Comparison of ENCODE assay signal across 16 cellular contexts in the genomic region with DNA sequence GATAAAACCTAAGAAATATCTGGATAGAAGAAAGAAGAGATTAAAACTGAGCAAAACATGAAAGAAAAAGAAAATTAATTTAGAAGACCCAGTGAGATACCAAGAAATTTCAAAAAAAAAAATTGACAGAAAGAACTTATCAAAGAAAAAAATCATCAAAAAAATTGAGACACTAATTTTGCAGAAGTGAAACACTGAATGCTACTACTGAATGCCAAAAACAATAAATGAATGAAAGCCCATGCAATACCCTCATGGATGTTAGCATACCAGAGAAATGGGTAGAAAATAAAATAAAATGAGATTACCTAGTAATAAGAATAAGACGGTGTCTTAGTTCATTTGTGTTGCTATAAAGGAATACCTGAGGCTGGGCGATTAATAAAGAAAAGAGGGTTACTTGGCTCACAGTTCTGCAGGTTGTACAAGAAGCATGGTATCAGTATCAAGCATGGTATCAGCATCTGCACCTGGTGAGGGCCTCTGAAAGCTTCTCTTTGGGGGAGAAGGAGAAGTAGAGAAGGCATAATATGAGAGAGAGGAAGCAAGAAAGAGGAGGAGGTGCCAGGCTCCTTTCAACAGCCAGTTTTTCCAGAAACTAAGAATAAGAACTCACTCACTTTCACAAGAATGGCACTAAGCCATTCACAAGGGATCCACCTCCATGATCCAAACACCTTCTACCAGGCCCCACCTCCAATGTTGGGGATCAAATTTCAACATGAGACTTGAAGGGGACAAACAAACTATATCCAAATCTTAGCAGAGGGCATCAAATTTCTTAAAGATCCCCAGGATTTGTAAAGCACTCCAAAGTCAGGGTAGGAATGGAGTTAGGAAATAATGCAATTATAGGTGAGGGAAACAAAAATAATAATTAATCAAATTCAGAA.
DNase-seq lines count a peak whose midpoint lies in the region; ATAC-seq, FAIRE-seq and TF ChIP-seq lines count a peak whose summit lies in the region.
"Had no signal": no experiment of that assay in that cellular context is flagged by ENCODE, and none has a peak within 500 bp of the region (broad histone marks: within the 10 kb centered on the region; RNA-seq: fewer than 3 reads in every experiment).

No MANE protein-coding gene starts in this region.

- DNase-seq in activated naive CD8-positive, alpha-beta T cell treated with anti-CD3 and anti-CD28 coated beads, Interleukin-2, amount 50 U/mL, for 24 hours, result no peak
- no peak for DNase-seq in activated naive CD8-positive, alpha-beta T cell treated with anti-CD3 and anti-CD28 coated beads for 36 hours
- peak; percentile 8 for DNase-seq in NOMO-1 treated with DMSO at 0.1 percent for 48 hours (lab: John Stamatoyannopoulos, UW; ENCODE audit: unreplicated experiment)
- DNase-seq in suprapubic skin (ENCODE audit: low spot score in 2 of 2), result no peak
- DNase-seq in GM12892 (ENCODE audit: insufficient read length), result no peak
- no peak for DNase-seq in activated T-cell treated with anti-CD3 and anti-CD28 coated beads, Interleukin-2, amount 50 U/mL, for 48 hours
- DNase-seq: ACHN; activated CD4-positive, CD25-positive, alpha-beta regulatory T cell treated with anti-CD3 and anti-CD28 coated beads, Interleukin-2, amount 50 U/mL, for 72 hours; NCI-H146; NCI-H748 treated with DMSO at 0.1 percent for 48 hours; stimulated activated CD4-positive, alpha-beta T cell treated with anti-CD3 and anti-CD28 coated beads, Interleukin-1b, Interleukin-23, amount 100 ng/mL, for 48 hours had no signal

- WGBS in suprapubic skin, result 86% methylated on average over 2 of the region's 2 CpGs

- ATAC-seq in activated naive CD8-positive, alpha-beta T cell treated with anti-CD3 and anti-CD28 coated beads, Interleukin-2, amount 50 U/mL, for 24 hours, result no peak
- peak; percentile 64 for ATAC-seq in HG02943 (IDR thresholded peaks at IDR 0.05; ENCODE audit: low read depth, unreplicated experiment)
- no peak for ATAC-seq in GM21423 (IDR thresholded peaks at IDR 0.05; ENCODE audit: unreplicated experiment)
- ATAC-seq: HepG2; stimulated activated effector memory CD8-positive, alpha-beta T cell treated with anti-CD3 and anti-CD28 coated beads, Interleukin-12 subunit alpha, Interleukin-12 subunit beta, amount 100 ng/mL, for 72 hours had no signal

- H3K4me3 ChIP-seq in suprapubic skin, result no peak overlapping the region
- H3K4me3 ChIP-seq: vagina had no signal

- H3K27me3 Mint-ChIP-seq in activated naive CD8-positive, alpha-beta T cell treated with anti-CD3 and anti-CD28 coated beads, Interleukin-2, amount 50 U/mL, for 24 hours, result no peaks in the 10 kb centered on the region
- no peaks in the 10 kb centered on the region for H3K27me3 Mint-ChIP-seq in activated naive CD8-positive, alpha-beta T cell treated with anti-CD3 and anti-CD28 coated beads for 36 hours

- no peak overlapping the region for H3K4me3 Mint-ChIP-seq in activated naive CD8-positive, alpha-beta T cell treated with anti-CD3 and anti-CD28 coated beads, Interleukin-2, amount 50 U/mL, for 24 hours
- no peak overlapping the region for H3K4me3 Mint-ChIP-seq in activated naive CD8-positive, alpha-beta T cell treated with anti-CD3 and anti-CD28 coated beads for 36 hours
- H3K4me3 Mint-ChIP-seq: stimulated activated effector memory CD8-positive, alpha-beta T cell treated with anti-CD3 and anti-CD28 coated beads, Interleukin-12 subunit alpha, Interleukin-12 subunit beta, amount 100 ng/mL, for 72 hours had no signal

- no peak overlapping the region for H3K27ac ChIP-seq in suprapubic skin
- H3K27ac ChIP-seq: vagina had no signal

- TF ChIP-seq CTCF in suprapubic skin (IDR thresholded peaks at IDR 0.05), result no peak

- no peaks in the 10 kb centered on the region for H3K9me3 Mint-ChIP-seq in activated naive CD8-positive, alpha-beta T cell treated with anti-CD3 and anti-CD28 coated beads, Interleukin-2, amount 50 U/mL, for 24 hours
- H3K9me3 Mint-ChIP-seq in activated naive CD8-positive, alpha-beta T cell treated with anti-CD3 and anti-CD28 coated beads for 36 hours, result peaks cover 3% of the 10 kb centered on the region
- H3K9me3 Mint-ChIP-seq: stimulated activated effector memory CD8-positive, alpha-beta T cell treated with anti-CD3 and anti-CD28 coated beads, Interleukin-12 subunit alpha, Interleukin-12 subunit beta, amount 100 ng/mL, for 72 hours had no signal

- FAIRE-seq in GM12892 (lab: Jason Lieb, UNC), result no peak
- FAIRE-seq: HepG2 had no signal

- no peaks in the 10 kb centered on the region for H3K4me1 ChIP-seq in suprapubic skin
- H3K4me1 ChIP-seq: vagina had no signal

- no peaks in the 10 kb centered on the region for H3K36me3 ChIP-seq in suprapubic skin
- H3K36me3 ChIP-seq: vagina had no signal

- no peak for TF ChIP-seq EP300 in suprapubic skin (IDR thresholded peaks at IDR 0.05)

- H3K4me1 Mint-ChIP-seq in activated naive CD8-positive, alpha-beta T cell treated with anti-CD3 and anti-CD28 coated beads, Interleukin-2, amount 50 U/mL, for 24 hours, result peaks cover 6% of the 10 kb centered on the region
- peaks cover 7% of the 10 kb centered on the region for H3K4me1 Mint-ChIP-seq in activated naive CD8-positive, alpha-beta T cell treated with anti-CD3 and anti-CD28 coated beads for 36 hours
- H3K4me1 Mint-ChIP-seq: stimulated activated effector memory CD8-positive, alpha-beta T cell treated with anti-CD3 and anti-CD28 coated beads, Interleukin-12 subunit alpha, Interleukin-12 subunit beta, amount 100 ng/mL, for 72 hours had no signal

- H3K9me3 ChIP-seq in suprapubic skin, result no peaks in the 10 kb centered on the region
- H3K9me3 ChIP-seq: vagina had no signal

- H3K27me3 ChIP-seq in suprapubic skin, result no peaks in the 10 kb centered on the region
- H3K27me3 ChIP-seq: vagina had no signal

- TF ChIP-seq POLR2A in suprapubic skin (IDR thresholded peaks at IDR 0.05) (no peak), GM12892 (IDR thresholded peaks at IDR 0.05; ENCODE audit: low read depth, low read length) (no peak)

- H3K36me3 Mint-ChIP-seq in activated naive CD8-positive, alpha-beta T cell treated with anti-CD3 and anti-CD28 coated beads, Interleukin-2, amount 50 U/mL, for 24 hours (ENCODE audit: low read depth), result peaks cover 1% of the 10 kb centered on the region
- peaks cover 1% of the 10 kb centered on the region for H3K36me3 Mint-ChIP-seq in activated naive CD8-positive, alpha-beta T cell treated with anti-CD3 and anti-CD28 coated beads for 36 hours
- H3K36me3 Mint-ChIP-seq: stimulated activated effector memory CD8-positive, alpha-beta T cell treated with anti-CD3 and anti-CD28 coated beads, Interleukin-12 subunit alpha, Interleukin-12 subunit beta, amount 100 ng/mL, for 72 hours had no signal

- H3K27ac Mint-ChIP-seq in activated naive CD8-positive, alpha-beta T cell treated with anti-CD3 and anti-CD28 coated beads, Interleukin-2, amount 50 U/mL, for 24 hours, result peak overlapping the region; percentile 1
- H3K27ac Mint-ChIP-seq in activated naive CD8-positive, alpha-beta T cell treated with anti-CD3 and anti-CD28 coated beads for 36 hours, result no peak overlapping the region
- H3K27ac Mint-ChIP-seq: stimulated activated effector memory CD8-positive, alpha-beta T cell treated with anti-CD3 and anti-CD28 coated beads, Interleukin-12 subunit alpha, Interleukin-12 subunit beta, amount 100 ng/mL, for 72 hours had no signal
